22 cellular contexts compared by ENCODE assay signal in genomic region chr3:151225040-151225975, GRCh38. TPM values are rescaled to one million over a fixed set of nuclear protein-coding genes. Genes with fewer than 3 reads are reported as not detected.
A peak's percentile ranks its signal among the peaks of the same experiment; 100 is the strongest.
DNase-seq lines count a peak whose midpoint lies in the region; ATAC-seq and TF ChIP-seq lines count a peak whose summit lies in the region.
"Had no signal": no experiment of that assay in that cellular context is flagged by ENCODE, and none has a peak within 500 bp of the region (broad histone marks: within the 10 kb centered on the region; RNA-seq: fewer than 3 reads in every experiment).

No MANE protein-coding gene starts in this region.

- peak overlapping the region in 1 of 2 experiments; percentile 23; a peak in 1 of 4 replicates for H4K8ac ChIP-seq in IMR-90 (ENCODE audit: low read depth in 2 of 2, low read length in 2 of 2)

- H3K36me3 Mint-ChIP-seq in activated naive CD8-positive, alpha-beta T cell treated with anti-CD3 and anti-CD28 coated beads for 36 hours, result peaks cover 37% of the 10 kb centered on the region
- H3K36me3 Mint-ChIP-seq in naive thymus-derived CD4-positive, alpha-beta T cell, result peaks cover 4 to 33% (median 9%) of the 10 kb centered on the region in 5 donors

- CTCF ChIA-PET in IMR-90 (lab: Yijun Ruan, JAX), result interaction anchor here (1.0 to 1.3 kb wide), 3 partner anchors 55 to 60 kb away, joined by 3 read pairs; no protein-coding TSS in a partner anchor
- CTCF ChIA-PET in naive thymus-derived CD4-positive, alpha-beta T cell (lab: Charles Lee), result interaction anchor here (0.8 to 7.2 kb wide), 9 partner anchors 8 to 614 kb away, joined by 3 to 133 read pairs (median 4); partner anchors contain the start of gene P2RY14

- no peak overlapping the region for H2AK5ac ChIP-seq in IMR-90 (ENCODE audit: low read depth, low read length)

- H4K20me1 ChIP-seq in BLaER1 treated with 17β-estradiol and CSF1 and Interleukin-3, amounts not matched to agents 10 nM and 100 nM, result no peaks in the 10 kb centered on the region
- no peaks in the 10 kb centered on the region for H4K20me1 ChIP-seq in IMR-90 (ENCODE audit: insufficient read depth, low read length)

- no TSS peak for BruUV-seq in IMR-90 (replicated peaks; lab: Mats Ljungman, UMichigan)

- no peak overlapping the region for H3K23ac ChIP-seq in IMR-90 (ENCODE audit: low read depth, low read length)

- dilution Hi-C loops in IMR-90 (cut with HindIII; ENCODE audit: low sequenced_read_pairs, unreplicated experiment), result no loop called here

- H3K27me3 ChIP-seq in BLaER1 treated with 17β-estradiol and CSF1 and Interleukin-3, amounts not matched to agents 10 nM and 100 nM, result no peaks in the 10 kb centered on the region
- H3K27me3 ChIP-seq in IMR-90 (ENCODE audit: control insufficient read depth, insufficient read depth, low read length) (no peaks in the 10 kb centered on the region), upper lobe of right lung (no peaks in the 10 kb centered on the region), aorta (ENCODE audit: control insufficient read depth in 1 of 2, insufficient read depth in 2 of 2, low read length in 1 of 2) (no peaks in the 10 kb centered on the region)
- no peaks in the 10 kb centered on the region for H3K27me3 ChIP-seq in naive thymus-derived CD4-positive, alpha-beta T cell (ENCODE audit: control insufficient read depth in 2 of 2, insufficient read depth in 2 of 2, low read length in 2 of 2)
- H3K27me3 ChIP-seq: heart right ventricle, thyroid gland had no signal

- H3K4me3 Mint-ChIP-seq in activated naive CD8-positive, alpha-beta T cell treated with anti-CD3 and anti-CD28 coated beads for 36 hours, result no peak overlapping the region
- H3K4me3 Mint-ChIP-seq in naive thymus-derived CD4-positive, alpha-beta T cell, result peak overlapping the region in 4 of 10 donors; percentile 1 to 61 (median 10)
- H3K4me3 Mint-ChIP-seq: mesothelial cell of epicardium had no signal

- H2AK9ac ChIP-seq in IMR-90 (replicated peaks; ENCODE audit: low read depth, low read length, poor library complexity), result no peak overlapping the region

- no peak overlapping the region for H3K14ac ChIP-seq in IMR-90 (replicated peaks; ENCODE audit: low read depth, low read length)

- peak overlapping the region; percentile 91; the same call in 1 of the 2 replicates for H3K18ac ChIP-seq in IMR-90 (ENCODE audit: low read depth, low read length)

- no peak overlapping the region for H3K9ac ChIP-seq in BLaER1 treated with 17β-estradiol and CSF1 and Interleukin-3, amounts not matched to agents 10 nM and 100 nM
- H3K9ac ChIP-seq in IMR-90 (ENCODE audit: low read depth, low read length), result no peak overlapping the region

- H2BK120ac ChIP-seq in IMR-90 (ENCODE audit: low read depth, low read length), result peak overlapping the region; percentile 54; the same call in 1 of the 2 replicates

- peaks cover 7% of the 10 kb centered on the region; the same call in 1 of the 2 replicates for H3K9me1 ChIP-seq in IMR-90 (ENCODE audit: insufficient read depth, low read length)

- peak overlapping the region; percentile 32 for H2BK5ac ChIP-seq in IMR-90 (ENCODE audit: low read depth, low read length, poor library complexity, severe bottlenecking)

- H4K5ac ChIP-seq in IMR-90 (ENCODE audit: low read depth, low read length), result no peak overlapping the region

- H3K56ac ChIP-seq in IMR-90 (ENCODE audit: extremely low read depth, insufficient read depth, low read length), result no peak overlapping the region

- H3K4me2 ChIP-seq in BLaER1 treated with 17β-estradiol and CSF1 and Interleukin-3, amounts not matched to agents 10 nM and 100 nM, result peak overlapping the region in 5 of 11 experiments; percentile 23 to 71 (median 66); a peak in 8 of 22 replicates
- H3K4me2 ChIP-seq in IMR-90 (ENCODE audit: low read depth, low read length), result no peak overlapping the region

- peak overlapping the region; percentile 59; the same call in 2 of the 3 replicates for H2BK15ac ChIP-seq in IMR-90 (ENCODE audit: low read depth, low read length)

- H3K4me1 ChIP-seq in BLaER1 treated with 17β-estradiol and CSF1 and Interleukin-3, amounts not matched to agents 10 nM and 100 nM, result peaks cover 37 to 54% (median 43%) of the 10 kb centered on the region in 10 experiments
- H3K4me1 ChIP-seq in IMR-90 (ENCODE audit: control insufficient read depth, insufficient read depth, low read length) (peaks cover 21% of the 10 kb centered on the region), upper lobe of right lung (no peaks in the 10 kb centered on the region), aorta (ENCODE audit: control insufficient read depth in 1 of 2, insufficient read depth in 2 of 2, low read length in 2 of 2) (no peaks in the 10 kb centered on the region)
- peaks cover 0 to 9% of the 10 kb centered on the region in 2 donors for H3K4me1 ChIP-seq in naive thymus-derived CD4-positive, alpha-beta T cell (ENCODE audit: control insufficient read depth in 2 of 2, insufficient read depth in 2 of 2, low read length in 2 of 2)

- H4K91ac ChIP-seq in IMR-90 (ENCODE audit: insufficient read depth, low read depth, low read length), result no peak overlapping the region

- in situ Hi-C loops in IMR-90 (cut with MboI; ENCODE audit: low sequenced_read_pairs) (loop anchor here (5.0 to 10.0 kb wide), 3 partner anchors 52 to 209 kb away; partner anchors contain the start of gene P2RY14), ACHN (cut with HindIII; ENCODE audit: low pct_ligation_motif_present, low pct_unique_long_range_greater_than_20kb, low sequenced_read_pairs) (no loop called here)

- no peak for TF ChIP-seq CTCF in IMR-90 (conservative IDR thresholded peaks at IDR 0.05; ENCODE audit: low read depth, low read length)
- TF ChIP-seq CTCF in upper lobe of right lung (IDR thresholded peaks at IDR 0.05), result no peak

- no peaks in the 10 kb centered on the region for H3K79me1 ChIP-seq in IMR-90 (ENCODE audit: low read depth in 1 of 2, low read length in 2 of 2)

- TF ChIP-seq RAD21 in IMR-90 (IDR thresholded peaks at IDR 0.05; ENCODE audit: low read length), result no peak

- no peak for ATAC-seq in IMR-90 (ENCODE audit: low read depth)
- ATAC-seq in naive thymus-derived CD4-positive, alpha-beta T cell, result no peak
- ATAC-seq in HG02763 (IDR thresholded peaks at IDR 0.05; ENCODE audit: unreplicated experiment), result no peak
- ATAC-seq in upper lobe of right lung, result no peak
- no peak for ATAC-seq in aorta (ENCODE audit: low FRiP score)
- ATAC-seq: heart right ventricle had no signal

- H3K27ac ChIP-seq in BLaER1 treated with 17β-estradiol and CSF1 and Interleukin-3, amounts not matched to agents 10 nM and 100 nM, result peak overlapping the region in 9 of 11 experiments; percentile 18 to 69 (median 45); a peak in 12 of 22 replicates
- H3K27ac ChIP-seq in IMR-90 (ENCODE audit: insufficient read depth, low read length) (no peak overlapping the region), upper lobe of right lung (no peak overlapping the region), aorta (ENCODE audit: low read depth in 1 of 2, low read length in 2 of 2) (no peak overlapping the region)
- no peak overlapping the region for H3K27ac ChIP-seq in naive thymus-derived CD4-positive, alpha-beta T cell (ENCODE audit: low read depth, low read length)
- H3K27ac ChIP-seq: HL-60, SK-N-MC, thyroid gland, VCaP had no signal

- no peak overlapping the region for H3K4me3 ChIP-seq in BLaER1 treated with 17β-estradiol and CSF1 and Interleukin-3, amounts not matched to agents 10 nM and 100 nM
- no peak overlapping the region for H3K4me3 ChIP-seq in IMR-90 (ENCODE audit: insufficient read depth, low read depth, low read length)
- no peak overlapping the region for H3K4me3 ChIP-seq in naive thymus-derived CD4-positive, alpha-beta T cell (ENCODE audit: low read length)
- no peak overlapping the region for H3K4me3 ChIP-seq in upper lobe of right lung
- H3K4me3 ChIP-seq in aorta (ENCODE audit: low read length in 2 of 2), result no peak overlapping the region
- H3K4me3 ChIP-seq: heart right ventricle, SK-N-MC, thyroid gland had no signal

- intact Hi-C loops in IMR-90 (cut with micrococcal nuclease) (loop anchor here (5.0 kb wide), 2 partner anchors 212 to 692 kb away; no protein-coding TSS in a partner anchor), upper lobe of right lung (cut with DNase I) (loop anchor here (10.0 kb wide), 1 partner anchor 59 kb away; no protein-coding TSS in a partner anchor), aorta (cut with DNase I) (loop anchor here (5.0 kb wide), 2 partner anchors 58 to 102 kb away; partner anchors contain the start of gene P2RY13 (in 1 of the 2))
- intact Hi-C loops in naive thymus-derived CD4-positive, alpha-beta T cell (cut with micrococcal nuclease), result loop anchor here in 1 of 2 donors (5.0 kb wide), 1 partner anchor 212 kb away; no protein-coding TSS in a partner anchor

- WGBS in IMR-90 (ENCODE audit: extremely low coverage in 2 of 2, insufficient read length in 1 of 2), 2 experiments, result 93% methylated on average over 5 of the region's 9 CpGs; no CpG with 5 or more reads in 1 of the 2 experiments
- WGBS in aorta, 2 donors, result 79 to 90% methylated on average over 9 of the region's 9 CpGs

- no peak overlapping the region for H2AFZ ChIP-seq in IMR-90 (replicated peaks; ENCODE audit: low read length, poor library complexity)

- H3K4ac ChIP-seq in IMR-90 (ENCODE audit: low read depth, low read length), result peak overlapping the region; percentile 69; the same call in 1 of the 2 replicates

- no peaks in the 10 kb centered on the region for H3K27me3 Mint-ChIP-seq in activated naive CD8-positive, alpha-beta T cell treated with anti-CD3 and anti-CD28 coated beads for 36 hours
- H3K27me3 Mint-ChIP-seq in naive thymus-derived CD4-positive, alpha-beta T cell, result no peaks in the 10 kb centered on the region

- peaks cover 0 to 17% (median 0%) of the 10 kb centered on the region in 11 experiments; a peak in 7 of 22 replicates for H3K36me3 ChIP-seq in BLaER1 treated with 17β-estradiol and CSF1 and Interleukin-3, amounts not matched to agents 10 nM and 100 nM
- H3K36me3 ChIP-seq in IMR-90 (ENCODE audit: control insufficient read depth, insufficient read depth, low read length), result no peaks in the 10 kb centered on the region
- no peaks in the 10 kb centered on the region for H3K36me3 ChIP-seq in naive thymus-derived CD4-positive, alpha-beta T cell (ENCODE audit: control insufficient read depth in 2 of 3, insufficient read depth in 3 of 3, low read length in 3 of 3)
- no peaks in the 10 kb centered on the region for H3K36me3 ChIP-seq in upper lobe of right lung
- H3K36me3 ChIP-seq in aorta (ENCODE audit: control insufficient read depth in 1 of 2, insufficient read depth in 2 of 2, low read length in 1 of 2), result no peaks in the 10 kb centered on the region
- H3K36me3 ChIP-seq: heart right ventricle, thyroid gland had no signal

- no peak for TF ChIP-seq POLR2A in IMR-90 (IDR thresholded peaks at IDR 0.05; ENCODE audit: low read depth, low read length)

- H3K9me3 Mint-ChIP-seq in activated naive CD8-positive, alpha-beta T cell treated with anti-CD3 and anti-CD28 coated beads for 36 hours, result peaks cover 23% of the 10 kb centered on the region
- H3K9me3 Mint-ChIP-seq in naive thymus-derived CD4-positive, alpha-beta T cell, result peaks cover 0 to 26% (median 9%) of the 10 kb centered on the region in 11 donors

- peaks cover 16 to 30% (median 24%) of the 10 kb centered on the region in 11 experiments; a peak in 21 of 22 replicates for H3K9me3 ChIP-seq in BLaER1 treated with 17β-estradiol and CSF1 and Interleukin-3, amounts not matched to agents 10 nM and 100 nM (replicated peaks in 1 of 11)
- peaks cover 3% of the 10 kb centered on the region for H3K9me3 ChIP-seq in IMR-90 (ENCODE audit: control insufficient read depth, insufficient read depth, low read length)
- H3K9me3 ChIP-seq in naive thymus-derived CD4-positive, alpha-beta T cell (ENCODE audit: control insufficient read depth in 2 of 3, low read length in 3 of 3), result no peaks in the 10 kb centered on the region
- no peaks in the 10 kb centered on the region for H3K9me3 ChIP-seq in upper lobe of right lung
- H3K9me3 ChIP-seq in aorta (ENCODE audit: control insufficient read depth, low read length), result no peaks in the 10 kb centered on the region
- H3K9me3 ChIP-seq: thyroid gland had no signal

- H3K4me1 Mint-ChIP-seq in activated naive CD8-positive, alpha-beta T cell treated with anti-CD3 and anti-CD28 coated beads for 36 hours, result peaks cover 48% of the 10 kb centered on the region
- peaks cover 11 to 50% (median 34%) of the 10 kb centered on the region in 7 donors for H3K4me1 Mint-ChIP-seq in naive thymus-derived CD4-positive, alpha-beta T cell

- peak overlapping the region; percentile 73 for H2BK20ac ChIP-seq in IMR-90 (ENCODE audit: low read depth, low read length)

- POLR2A ChIA-PET in IMR-90 (lab: Charles Lee; ENCODE audit: unreplicated experiment), result no interaction called here
- POLR2A ChIA-PET in naive thymus-derived CD4-positive, alpha-beta T cell (lab: Charles Lee), result interaction anchor here (1.0 to 5.6 kb wide), 3 partner anchors 15 to 55 kb away, joined by 3 to 39 read pairs (median 3); partner anchors contain the start of gene P2RY14

- no peak for DNase-seq in IMR-90
- no peak for DNase-seq in activated naive CD8-positive, alpha-beta T cell treated with anti-CD3 and anti-CD28 coated beads for 36 hours
- no peak for DNase-seq in naive thymus-derived CD4-positive, alpha-beta T cell
- DNase-seq in ACHN, result no peak
- DNase-seq in upper lobe of right lung, result no peak
- DNase-seq in aorta, result no peak
- DNase-seq: DMS153; heart right ventricle; islet precursor cell; KBM-7; NCI-H2081 treated with DMSO at 0.1 percent for 48 hours; NCI-H526 treated with DMSO at 0.1 percent for 48 hours; stimulated activated CD4-positive, alpha-beta T cell treated with anti-CD3 and anti-CD28 coated beads, Interleukin-4, amount 100 ng/mL, for 1 hour; thyroid gland had no signal

- peak overlapping the region; percentile 84 for H3K27ac Mint-ChIP-seq in activated naive CD8-positive, alpha-beta T cell treated with anti-CD3 and anti-CD28 coated beads for 36 hours
- peak overlapping the region; percentile 29 to 80 (median 66) for H3K27ac Mint-ChIP-seq in naive thymus-derived CD4-positive, alpha-beta T cell
- H3K27ac Mint-ChIP-seq: mesothelial cell of epicardium had no signal

RNA-seq across cellular contexts. Expression of gene GPR171, which starts 22.3 kb away (rescaled TPM):
- total RNA-seq in IMR-90 (2012; rRNA removed), result not detected in 2 replicates
- not detected in 2 replicates for polyA plus RNA-seq in IMR-90 (2012; rRNA removed)
- polyA plus RNA-seq in IMR-90 (2012; cell fraction: cytosol; rRNA removed), result not detected in 2 replicates
- not detected in 2 replicates for polyA plus RNA-seq in IMR-90 (2012; cell fraction: nucleus; rRNA removed; ENCODE audit: low replicate concordance)
- 100 to 1,000 TPM; 131 to 134 TPM for total RNA-seq in activated naive CD8-positive, alpha-beta T cell treated with anti-CD3 and anti-CD28 coated beads for 36 hours
- total RNA-seq in naive thymus-derived CD4-positive, alpha-beta T cell, result 100 to 1,000 TPM in 1 of 5 experiments, 10 to 100 TPM in 4; 16.0 to 251 (median 63.4) TPM
- 100 to 1,000 TPM in 1 of 2 donors, 10 to 100 TPM in 1; 65.5 to 162 TPM for polyA plus RNA-seq in naive thymus-derived CD4-positive, alpha-beta T cell
- total RNA-seq in upper lobe of right lung, result 3.2 TPM
- total RNA-seq in aorta, result 1 to 10 TPM in 1 of 2 donors, under 1 TPM in 1; 0.96 to 1.2 TPM
- 1 to 10 TPM in 1 of 2 donors, not detected in 1; 1.0 TPM for polyA plus RNA-seq in aorta
- total RNA-seq: H1, mesothelial cell of epicardium, PC-3 had no signal
- polyA plus RNA-seq: H1 had no signal

RNA-seq across cellular contexts. Expression of gene P2RY14, which starts 53.0 kb away (rescaled TPM):
- total RNA-seq in IMR-90 (2012; rRNA removed), result not detected in 2 replicates
- not detected in 2 replicates for polyA plus RNA-seq in IMR-90 (2012; rRNA removed)
- not detected in 2 replicates for polyA plus RNA-seq in IMR-90 (2012; cell fraction: cytosol; rRNA removed)
- not detected in 2 replicates for polyA plus RNA-seq in IMR-90 (2012; cell fraction: nucleus; rRNA removed; ENCODE audit: low replicate concordance)
- total RNA-seq in activated naive CD8-positive, alpha-beta T cell treated with anti-CD3 and anti-CD28 coated beads for 36 hours, result 1 to 10 TPM; 1.5 to 2.5 TPM
- total RNA-seq in naive thymus-derived CD4-positive, alpha-beta T cell, result 1 to 10 TPM in 2 of 5 experiments, under 1 TPM in 2, not detected in 1; 0.19 to 5.7 (median 1.1) TPM
- under 1 TPM in 1 of 2 donors, not detected in 1; 0.11 TPM for polyA plus RNA-seq in naive thymus-derived CD4-positive, alpha-beta T cell
- 7.2 TPM for total RNA-seq in upper lobe of right lung
- 1 to 10 TPM; 1.1 to 2.8 TPM for total RNA-seq in aorta
- 1 to 10 TPM in 1 of 2 donors, under 1 TPM in 1; 0.97 to 1.8 TPM for polyA plus RNA-seq in aorta
- total RNA-seq: H1, mesothelial cell of epicardium, PC-3 had no signal
- polyA plus RNA-seq: H1 had no signal

Comparison
In these comparisons a context has a peak if more than half of its experiments do, and no peak if none do; other contexts are left out.
1. H3K27ac ChIP-seq: peak in BLaER1 treated with 17β-estradiol and CSF1 and Interleukin-3, amounts not matched to agents 10 nM and 100 nM (9 of 11); none in IMR-90 (single experiment), naive thymus-derived CD4-positive, alpha-beta T cell (single experiment), upper lobe of right lung (single experiment) and aorta (0 of 2).